In the genomic region with DNA sequence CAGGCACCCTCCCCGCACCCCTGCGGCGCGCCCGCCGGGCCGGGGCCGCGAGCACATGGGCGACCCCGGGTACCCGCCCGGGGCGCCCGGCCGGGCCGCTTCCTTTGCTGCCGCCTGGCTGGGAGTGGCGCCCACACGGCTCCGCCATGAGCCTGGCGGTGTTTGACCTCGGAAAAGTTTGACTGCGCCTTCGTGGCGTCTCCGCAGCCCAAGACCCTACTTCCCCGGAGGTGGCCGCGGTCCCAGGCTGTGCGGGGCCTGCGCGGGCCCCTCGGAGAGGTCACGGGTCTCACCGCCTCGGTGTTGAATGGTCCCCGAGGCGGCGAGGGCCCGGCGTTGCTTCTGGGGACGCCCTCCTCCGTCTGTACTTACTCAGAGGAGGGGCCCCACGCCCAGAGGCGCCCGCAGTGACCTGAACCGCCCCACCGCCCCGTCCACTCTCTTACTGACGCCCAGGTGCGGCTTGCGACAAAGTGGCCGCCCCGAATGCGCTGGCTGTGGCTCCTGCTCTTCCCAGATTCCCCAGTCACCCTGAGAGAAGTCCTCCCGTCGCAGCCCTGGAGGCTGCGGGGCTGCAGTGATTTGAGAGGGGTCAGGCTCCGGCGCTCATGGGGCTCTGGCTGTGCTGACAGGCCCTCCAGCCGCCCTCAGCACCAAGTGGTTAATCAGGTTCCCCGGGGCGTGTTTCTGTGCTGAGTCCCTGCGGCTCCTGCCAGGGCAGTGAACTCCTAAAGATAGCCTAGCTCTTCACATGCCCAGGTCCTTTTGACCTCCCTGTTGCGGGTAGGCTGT, we compare ENCODE assay signal across 1 cellular context.
TF ChIP-seq lines count a peak whose summit lies in the region.

No MANE protein-coding gene starts in this region.

TF ChIP-seq in K562, 482 proteins besides CTCF, POLR2A, EP300 and RAD21 (continued from another document):
- 0 out of 2 replicates have a peak, but pooled peaks have one; percentile 55 for TF ChIP-seq ZNF592 (IDR thresholded peaks at IDR 0.05)
